Comparison of ENCODE assay signal across 10 cellular contexts in genomic region chr3:150303776-150304175, GRCh38.
A peak's percentile ranks its signal among the peaks of the same experiment; 100 is the strongest.
DNase-seq lines count a peak whose midpoint lies in the region; ATAC-seq, FAIRE-seq and TF ChIP-seq lines count a peak whose summit lies in the region.
"Had no signal": no experiment of that assay in that cellular context is flagged by ENCODE, and none has a peak within 500 bp of the region (broad histone marks: within the 10 kb centered on the region; RNA-seq: fewer than 3 reads in every experiment).

No MANE protein-coding gene starts in this region.

- H3K9ac ChIP-seq in SK-N-SH = no peak overlapping the region
- no peak overlapping the region for H3K9ac ChIP-seq in kidney (ENCODE audit: low read length in 2 of 2)

- H3K4me2 ChIP-seq in DOHH2 (ENCODE audit: low read length) = no peak overlapping the region
- H3K4me2 ChIP-seq in SK-N-SH = no peak overlapping the region

- H3K9me2 ChIP-seq in DOHH2 (replicated peaks; ENCODE audit: control insufficient read depth, low read length) (no peaks in the 10 kb centered on the region), SK-N-SH (no peaks in the 10 kb centered on the region)

- POLR2A ChIA-PET in SK-N-SH (lab: Yijun Ruan, JAX) = no interaction called here

- H3K36me3 ChIP-seq in DOHH2 (ENCODE audit: control insufficient read depth, low read length) = no peaks in the 10 kb centered on the region
- H3K36me3 ChIP-seq in SK-N-SH (replicated peaks in 1 of 2; ENCODE audit: control insufficient read depth in 1 of 2, insufficient read depth in 2 of 2, low read length in 1 of 2) = no peaks in the 10 kb centered on the region
- H3K36me3 ChIP-seq in kidney (ENCODE audit: control insufficient read depth in 1 of 2, insufficient read depth in 2 of 2, low read length in 2 of 2) = no peaks in the 10 kb centered on the region
- H3K36me3 ChIP-seq: ascending aorta had no signal

- H3F3A ChIP-seq in DOHH2 (ENCODE audit: control insufficient read depth, insufficient read depth) (no peaks in the 10 kb centered on the region), SK-N-SH (replicated peaks; ENCODE audit: insufficient read depth) (no peaks in the 10 kb centered on the region)

- TF ChIP-seq RAD21 in SK-N-SH (IDR thresholded peaks at IDR 0.05; ENCODE audit: low read length) = peak; percentile 39

- FAIRE-seq in kidney (lab: Jason Lieb, UNC) = no peak

- H3K27ac ChIP-seq in DOHH2 (ENCODE audit: low read depth, low read length) (no peak overlapping the region), SK-N-SH (ENCODE audit: low read depth in 2 of 2, low read length in 1 of 2) (no peak overlapping the region), kidney (ENCODE audit: low read depth in 2 of 2, low read length in 2 of 2) (no peak overlapping the region)
- H3K27ac ChIP-seq: ascending aorta had no signal

- DNase-seq in SK-N-SH (no peak), kidney (no peak), NCI-H446 treated with DMSO at 0.1 percent for 48 hours (lab: John Stamatoyannopoulos, UW) (no peak), SKM-1 (lab: John Stamatoyannopoulos, UW; ENCODE audit: unreplicated experiment) (no peak), hippocampal formation (lab: John Stamatoyannopoulos, UW) (no peak), SKM-1 treated with dmso at 0.1 percent for 144 hours (lab: John Stamatoyannopoulos, UW; ENCODE audit: unreplicated experiment) (no peak)
- DNase-seq: SHP77 had no signal

- H4K20me1 ChIP-seq in DOHH2 (ENCODE audit: control insufficient read depth, insufficient read depth, low read depth, low read length) (no peaks in the 10 kb centered on the region), SK-N-SH (ENCODE audit: insufficient read depth) (no peaks in the 10 kb centered on the region)

- intact Hi-C loops in kidney (cut with DNase I) = no loop called here

- CTCF ChIA-PET in SK-N-SH (lab: Yijun Ruan, JAX) = interaction anchor here (0.8 to 1.0 kb wide), 3 partner anchors 10 to 118 kb away, joined by 3 to 4 read pairs (median 4); no protein-coding TSS in a partner anchor

- H3K9me3 ChIP-seq in DOHH2 (ENCODE audit: control insufficient read depth, insufficient read depth, low read length) (no peaks in the 10 kb centered on the region), SK-N-SH (no peaks in the 10 kb centered on the region), kidney (ENCODE audit: control insufficient read depth in 1 of 2, low read length in 2 of 2) (no peaks in the 10 kb centered on the region)
- H3K9me3 ChIP-seq: ascending aorta had no signal

- H3K27me3 ChIP-seq in DOHH2 (ENCODE audit: control insufficient read depth, low read length) (peaks cover 22% of the 10 kb centered on the region), SK-N-SH (ENCODE audit: insufficient read depth) (no peaks in the 10 kb centered on the region)
- H3K27me3 ChIP-seq: ascending aorta had no signal

- TF ChIP-seq CTCF in DOHH2 (IDR thresholded peaks at IDR 0.05; ENCODE audit: low read depth, low read length, poor library complexity, severe bottlenecking) (peak; percentile 43), SK-N-SH (IDR thresholded peaks at IDR 0.05) (peak; percentile 57), kidney (IDR thresholded peaks at IDR 0.05; ENCODE audit: borderline replicate concordance, extremely low read depth, insufficient read depth) (peak; percentile 34)

- no peaks in the 10 kb centered on the region for H3K4me1 ChIP-seq in DOHH2 (ENCODE audit: control insufficient read depth, low read length)
- H3K4me1 ChIP-seq in SK-N-SH (ENCODE audit: control insufficient read depth in 1 of 2, insufficient read depth in 2 of 2, low read depth in 1 of 2, low read length in 1 of 2) = no peaks in the 10 kb centered on the region
- H3K4me1 ChIP-seq in kidney (ENCODE audit: control insufficient read depth in 1 of 2, insufficient read depth in 1 of 2, low read depth in 1 of 2, low read length in 2 of 2) = no peaks in the 10 kb centered on the region
- H3K4me1 ChIP-seq: ascending aorta had no signal

- no peak overlapping the region for H2AFZ ChIP-seq in SK-N-SH (ENCODE audit: low read depth)

- H3K4me3 ChIP-seq in DOHH2 (ENCODE audit: low read length) = no peak overlapping the region
- H3K4me3 ChIP-seq in SK-N-SH (ENCODE audit: low read depth in 2 of 2, low read length in 1 of 2) = no peak overlapping the region
- H3K4me3 ChIP-seq in kidney (ENCODE audit: low read length in 2 of 2) = no peak overlapping the region
- H3K4me3 ChIP-seq: ascending aorta had no signal

- 43% methylated on average over 3 of the region's 3 CpGs for WGBS in SK-N-SH (ENCODE audit: low lambda C conversion rate)

- TF ChIP-seq EP300 in SK-N-SH (IDR thresholded peaks at IDR 0.05; ENCODE audit: borderline replicate concordance in 1 of 2, low read depth in 1 of 2, low read length in 1 of 2) = no peak

- no peaks in the 10 kb centered on the region for H3K79me2 ChIP-seq in DOHH2 (ENCODE audit: control insufficient read depth, low read length)
- H3K79me2 ChIP-seq in SK-N-SH (ENCODE audit: insufficient read depth) = no peaks in the 10 kb centered on the region

- ATAC-seq in GM21447 (IDR thresholded peaks at IDR 0.05; ENCODE audit: unreplicated experiment) = peak; percentile 70

TF ChIP-seq in SK-N-SH, 30 proteins besides CTCF, POLR2A, EP300 and RAD21:
- TF ChIP-seq USF2 (IDR thresholded peaks at IDR 0.05; ENCODE audit: borderline replicate concordance, low read depth, low read length) = no peak
- no peak for TF ChIP-seq ZBTB33 (IDR thresholded peaks at IDR 0.05; ENCODE audit: borderline replicate concordance, low read depth)
- TF ChIP-seq RXRA (IDR thresholded peaks at IDR 0.05; ENCODE audit: borderline replicate concordance, low read depth) = no peak
- TF ChIP-seq CHD2 (IDR thresholded peaks at IDR 0.05; ENCODE audit: low read length, partially characterized antibody) = no peak
- no peak for TF ChIP-seq MEF2A (IDR thresholded peaks at IDR 0.05; ENCODE audit: borderline replicate concordance, low read depth)
- no peak for TF ChIP-seq JUND (IDR thresholded peaks at IDR 0.05)
- TF ChIP-seq SIN3A (IDR thresholded peaks at IDR 0.05; ENCODE audit: borderline replicate concordance, low read depth, low read length) = no peak
- no peak for TF ChIP-seq ELF1 (IDR thresholded peaks at IDR 0.05)
- TF ChIP-seq GATA2 (CRISPR knock-in tag; IDR thresholded peaks at IDR 0.05) = no peak
- TF ChIP-seq MAX (IDR thresholded peaks at IDR 0.05; ENCODE audit: low read depth) = no peak
- TF ChIP-seq MXI1 (IDR thresholded peaks at IDR 0.05; ENCODE audit: low read depth, low read length) = no peak
- no peak for TF ChIP-seq USF1 (IDR thresholded peaks at IDR 0.05; ENCODE audit: borderline replicate concordance, low read depth)
- no peak for TF ChIP-seq PBX3 (IDR thresholded peaks at IDR 0.05)
- TF ChIP-seq EZH2phosphoT487 (IDR thresholded peaks at IDR 0.05; ENCODE audit: borderline replicate concordance, low read depth) = no peak
